8 cellular contexts compared by ENCODE assay signal in the genomic region with DNA sequence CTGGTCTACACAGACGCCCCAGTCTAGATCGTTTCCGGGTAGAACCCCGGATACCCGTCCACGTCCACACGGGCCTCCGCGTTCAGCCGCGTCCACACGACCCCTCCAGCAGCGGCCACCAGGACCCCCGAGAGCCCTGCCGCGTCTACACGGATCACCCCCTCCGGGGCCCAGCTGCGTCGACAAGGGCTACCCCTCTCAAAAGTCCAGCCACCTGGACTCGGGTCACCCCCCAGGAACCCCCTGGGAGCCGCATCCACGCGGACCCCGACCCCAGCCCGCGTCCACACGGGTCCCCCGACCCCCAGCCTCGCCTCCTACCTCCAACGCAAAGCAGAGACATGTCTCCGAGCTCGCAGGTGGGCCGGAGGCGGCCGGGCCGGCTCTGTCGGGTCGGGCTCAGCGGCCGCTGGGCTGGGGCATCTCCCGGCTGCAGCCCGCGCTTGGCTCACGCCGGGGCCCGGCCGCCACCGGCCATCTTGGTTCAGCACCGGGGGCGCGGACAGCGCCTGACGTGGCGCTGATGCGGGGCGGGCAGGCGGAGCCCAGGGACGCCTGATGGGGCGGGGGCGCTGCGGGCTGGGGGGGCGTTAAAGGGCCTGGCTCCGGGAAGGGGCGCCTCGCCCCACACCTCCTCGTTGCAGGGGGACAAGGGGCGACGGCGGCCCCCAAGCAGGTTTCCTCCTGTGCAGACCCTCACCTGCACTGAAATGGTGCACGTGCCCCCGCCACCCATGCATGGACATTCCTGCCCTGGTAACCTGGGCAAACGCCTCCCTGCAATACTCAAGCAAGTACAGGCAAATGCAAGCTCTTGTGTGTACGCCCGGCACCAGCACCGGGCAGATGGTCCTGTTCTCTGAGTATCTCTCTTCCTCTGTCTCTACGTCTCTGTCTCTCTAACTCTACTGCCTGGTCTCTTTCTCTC. TPM values are rescaled to one million over a fixed set of nuclear protein-coding genes. Genes with fewer than 3 reads are reported as not detected.
DNase-seq lines count a peak whose midpoint lies in the region; ATAC-seq and TF ChIP-seq lines count a peak whose summit lies in the region.

A gene (minus strand): TSS at position 498 of the 928 bp plus-strand sequence. CDS start 155 bp downstream, at position 343.

- peak within 1 kb of the TSS; percentile 88 for H3K4me3 Mint-ChIP-seq in neural crest cell

- H3K4me1 Mint-ChIP-seq in neural crest cell, result peaks cover 12% of the 10 kb centered on the region

- peaks cover 60% of the 10 kb centered on the region for H3K27me3 Mint-ChIP-seq in neural crest cell (ENCODE audit: low read depth)

- ATAC-seq in GM18858 (IDR thresholded peaks at IDR 0.05; ENCODE audit: unreplicated experiment) (no peak), HG03521 (IDR thresholded peaks at IDR 0.05; ENCODE audit: unreplicated experiment) (no peak), HG03159 (IDR thresholded peaks at IDR 0.05; ENCODE audit: unreplicated experiment) (no peak)

- no peaks in the 10 kb centered on the region for H3K9me3 Mint-ChIP-seq in neural crest cell

- no peak for TF ChIP-seq CTCF in GM12865 (IDR thresholded peaks at IDR 0.05; ENCODE audit: insufficient read depth, low read depth, low read length, missing control alignments)
- no peak for TF ChIP-seq CTCF in epithelial cell of proximal tubule (conservative IDR thresholded peaks at IDR 0.05; ENCODE audit: low read depth, low read length)
- no peak for TF ChIP-seq CTCF in neural crest cell (conservative IDR thresholded peaks at IDR 0.05)

- DNase-seq in GM12865 (ENCODE audit: low read depth) (peak; percentile 28), NCI-H2196 treated with DMSO at 0.1 percent for 48 hours (lab: John Stamatoyannopoulos, UW; ENCODE audit: unreplicated experiment) (peak; percentile 22), activated T-cell treated with anti-CD3 and anti-CD28 coated beads for 4 hours (peak; percentile 4), epithelial cell of proximal tubule (ENCODE audit: low read depth) (no peak), neural crest cell (ENCODE audit: low read depth, low spot score) (peak; percentile 78)

- H3K27ac Mint-ChIP-seq in neural crest cell (ENCODE audit: unreplicated experiment), result no peak within 1 kb of the TSS

- no peaks in the 10 kb centered on the region for H3K36me3 Mint-ChIP-seq in neural crest cell (ENCODE audit: low read depth)

- no peak within 1 kb of the TSS for H3K4me3 ChIP-seq in GM12865 (ENCODE audit: low read depth, low read length)
- peak within 1 kb of the TSS; percentile 19 for H3K4me3 ChIP-seq in epithelial cell of proximal tubule (ENCODE audit: low read depth, low read length)

RNA-seq across cellular contexts. Expression of the gene that starts here (rescaled TPM):
- 0.06 TPM in 1 of 2 replicates, not detected in the other for total RNA-seq in epithelial cell of proximal tubule
- total RNA-seq in neural crest cell, result 5.7 and 6.4 TPM in 2 replicates
